ENCODE assay signal across 19 cellular contexts in genomic region chr13:63381078-63381859, GRCh38.
DNase-seq lines count a peak whose midpoint lies in the region; ATAC-seq and TF ChIP-seq lines count a peak whose summit lies in the region.
"Had no signal": no experiment of that assay in that cellular context is flagged by ENCODE, and none has a peak within 500 bp of the region (broad histone marks: within the 10 kb centered on the region; RNA-seq: fewer than 3 reads in every experiment).

No MANE protein-coding gene starts in this region.

- TF ChIP-seq CTCF in foreskin keratinocyte (conservative IDR thresholded peaks at IDR 0.05) = no peak
- TF ChIP-seq CTCF in colonic mucosa (IDR thresholded peaks at IDR 0.05) = no peak

- no peaks in the 10 kb centered on the region for H3K9me3 ChIP-seq in colonic mucosa
- H3K9me3 ChIP-seq: neutrophil, transverse colon had no signal

- peak; percentile 70 for ATAC-seq in foreskin keratinocyte
- ATAC-seq in HG02763 (IDR thresholded peaks at IDR 0.05; ENCODE audit: unreplicated experiment) = no peak
- ATAC-seq: activated CD8-positive, alpha-beta T cell treated with anti-CD3 and anti-CD28 coated beads, Interleukin-2, amount 10 ng/mL, durations not matched to agents 7 days and 5 days; CD8-positive, alpha-beta T cell; heart right ventricle had no signal

- no peaks in the 10 kb centered on the region for H3K36me3 ChIP-seq in colonic mucosa
- H3K36me3 ChIP-seq: heart right ventricle, neutrophil, transverse colon had no signal

- H3K4me3 ChIP-seq in colonic mucosa = no peak overlapping the region
- H3K4me3 ChIP-seq: heart right ventricle, transverse colon had no signal

- H3K4me1 ChIP-seq in foreskin keratinocyte (peaks cover 7% of the 10 kb centered on the region), colonic mucosa (no peaks in the 10 kb centered on the region)
- H3K4me1 ChIP-seq: heart right ventricle, transverse colon had no signal

- peak; percentile 6 for DNase-seq in HK-2 (ENCODE audit: unreplicated experiment)
- DNase-seq in NOMO-1 treated with DMSO at 0.1 percent for 48 hours (lab: John Stamatoyannopoulos, UW; ENCODE audit: unreplicated experiment) = peak; percentile 94
- peak; percentile 10 for DNase-seq in amniotic epithelial cell (ENCODE audit: low read depth)
- DNase-seq in foreskin keratinocyte = peak; percentile 32 to 66
- DNase-seq in colonic mucosa = no peak
- no peak for DNase-seq in UCSD-AML1 (lab: John Stamatoyannopoulos, UW; ENCODE audit: unreplicated experiment)
- DNase-seq: activated CD8-positive, alpha-beta T cell treated with anti-CD3 and anti-CD28 coated beads, Interleukin-2, amount 10 ng/mL, durations not matched to agents 7 days and 5 days; CD8-positive, alpha-beta T cell; DMS153; GDM1; heart right ventricle; mesendoderm; NCI-H1048; NCI-H187; NCI-H748 treated with DMSO at 0.1 percent for 48 hours; SHP77; transverse colon had no signal

- H3K9ac ChIP-seq in colonic mucosa (ENCODE audit: low read depth in 2 of 2, low read length in 2 of 2) = no peak overlapping the region

- H3K27ac ChIP-seq in foreskin keratinocyte (no peak overlapping the region), colonic mucosa (no peak overlapping the region)
- H3K27ac ChIP-seq: heart right ventricle, neutrophil, transverse colon had no signal

- intact Hi-C loops in colonic mucosa (cut with DNase I) = no loop called here

- H3K27me3 ChIP-seq in foreskin keratinocyte (no peaks in the 10 kb centered on the region), colonic mucosa (no peaks in the 10 kb centered on the region)
- H3K27me3 ChIP-seq: heart right ventricle, neutrophil, transverse colon had no signal

Comparison
In these comparisons a context has a peak if more than half of its experiments do, and no peak if none do; other contexts are left out.
1. DNase-seq: peak in HK-2 (single experiment), NOMO-1 treated with DMSO at 0.1 percent for 48 hours (single experiment), amniotic epithelial cell (single experiment) and foreskin keratinocyte (2 of 2); none in colonic mucosa (single experiment) and UCSD-AML1 (single experiment).